ENCODE assay signal across 1 cellular context in the genomic region with DNA sequence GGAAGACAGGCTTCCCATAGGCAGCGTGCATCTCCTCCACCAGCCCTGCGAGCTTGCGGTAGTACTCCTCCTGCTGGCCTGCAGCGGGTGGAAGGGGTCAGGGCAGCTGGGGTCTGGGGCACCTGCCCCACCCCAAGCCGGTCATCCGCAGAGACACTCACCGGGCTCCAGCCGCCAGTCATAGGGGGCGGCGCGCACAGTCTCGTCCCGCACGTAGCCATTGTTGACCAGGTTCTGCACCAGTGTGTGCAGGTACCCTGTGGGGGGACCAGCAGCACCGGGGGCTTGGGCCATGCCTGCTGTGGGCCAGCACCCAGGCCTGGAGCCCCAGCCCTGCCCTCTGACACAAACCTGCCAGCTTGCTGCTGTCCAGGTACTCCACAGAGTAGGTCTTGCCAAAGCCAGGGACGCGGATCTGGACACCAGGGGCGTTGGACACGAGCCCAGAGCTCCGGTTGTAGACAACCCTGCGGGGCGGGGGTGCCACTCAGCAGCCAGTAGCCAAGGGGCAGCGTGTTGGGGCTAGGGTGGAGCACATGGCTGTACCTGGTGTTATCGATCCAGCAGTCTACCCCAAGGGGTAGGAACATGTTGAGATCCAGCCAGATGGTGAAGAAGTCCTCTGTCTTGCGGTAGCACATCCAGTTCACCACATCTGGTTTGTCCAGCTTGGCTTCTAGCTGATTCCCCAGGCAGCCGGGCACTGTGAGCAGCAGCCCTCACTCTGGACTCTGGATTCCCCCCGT.
TF ChIP-seq lines count a peak whose summit lies in the region.

No MANE protein-coding gene starts in this region.

TF ChIP-seq in HepG2, 621 proteins besides CTCF, POLR2A, EP300 and RAD21 (continued from another document):
- TF ChIP-seq AKAP8 (CRISPR knock-in tag; IDR thresholded peaks at IDR 0.05) (peak; percentile 50; the same call in 1 of the 2 replicates), SP5 (CRISPR knock-in tag; IDR thresholded peaks at IDR 0.05; ENCODE audit: borderline replicate concordance, low read depth) (no peak), HOXA9 (CRISPR knock-in tag; IDR thresholded peaks at IDR 0.05; ENCODE audit: borderline replicate concordance) (no peak), ELF1 (CRISPR knock-in tag; IDR thresholded peaks at IDR 0.05) (no peak), ZBTB38 (CRISPR knock-in tag; IDR thresholded peaks at IDR 0.05) (peak; percentile 94), ZNF780A (CRISPR knock-in tag; IDR thresholded peaks at IDR 0.05) (no peak), ZNF772 (CRISPR knock-in tag; IDR thresholded peaks at IDR 0.05) (no peak; the same call in 1 of the 2 replicates), ZNF329 (CRISPR knock-in tag; IDR thresholded peaks at IDR 0.05; ENCODE audit: low read depth) (peak; percentile 18; the same call in 1 of the 2 replicates), TRIM24 (CRISPR knock-in tag; IDR thresholded peaks at IDR 0.05) (no peak), ARHGAP35 (CRISPR knock-in tag; IDR thresholded peaks at IDR 0.05; ENCODE audit: borderline replicate concordance) (0 out of 2 replicates have a peak, but pooled peaks have one; percentile 18), KDM6A (CRISPR knock-in tag; IDR thresholded peaks at IDR 0.05; ENCODE audit: low read depth) (no peak), SALL2 (CRISPR knock-in tag; IDR thresholded peaks at IDR 0.05) (no peak), ZNF570 (CRISPR knock-in tag; IDR thresholded peaks at IDR 0.05; ENCODE audit: borderline replicate concordance) (no peak), ZNF501 (CRISPR knock-in tag; IDR thresholded peaks at IDR 0.05) (no peak), ZNF34 (CRISPR knock-in tag; IDR thresholded peaks at IDR 0.05; ENCODE audit: borderline replicate concordance) (0 out of 2 replicates have a peak, but pooled peaks have one; percentile 13), IKZF4 (CRISPR knock-in tag; IDR thresholded peaks at IDR 0.05; ENCODE audit: borderline replicate concordance, low read depth, not compliant biosample characterization) (peak; percentile 86)
- TF ChIP-seq, protein P1, sequence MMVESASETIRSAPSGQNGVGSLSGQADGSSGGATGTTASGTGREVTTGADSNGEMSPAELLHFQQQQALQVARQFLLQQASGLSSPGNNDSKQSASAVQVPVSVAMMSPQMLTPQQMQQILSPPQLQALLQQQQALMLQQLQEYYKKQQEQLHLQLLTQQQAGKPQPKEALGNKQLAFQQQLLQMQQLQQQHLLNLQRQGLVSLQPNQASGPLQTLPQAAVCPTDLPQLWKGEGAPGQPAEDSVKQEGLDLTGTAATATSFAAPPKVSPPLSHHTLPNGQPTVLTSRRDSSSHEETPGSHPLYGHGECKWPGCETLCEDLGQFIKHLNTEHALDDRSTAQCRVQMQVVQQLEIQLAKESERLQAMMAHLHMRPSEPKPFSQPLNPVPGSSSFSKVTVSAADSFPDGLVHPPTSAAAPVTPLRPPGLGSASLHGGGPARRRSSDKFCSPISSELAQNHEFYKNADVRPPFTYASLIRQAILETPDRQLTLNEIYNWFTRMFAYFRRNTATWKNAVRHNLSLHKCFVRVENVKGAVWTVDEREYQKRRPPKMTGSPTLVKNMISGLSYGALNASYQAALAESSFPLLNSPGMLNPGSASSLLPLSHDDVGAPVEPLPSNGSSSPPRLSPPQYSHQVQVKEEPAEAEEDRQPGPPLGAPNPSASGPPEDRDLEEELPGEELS (CRISPR knock-in tag; IDR thresholded peaks at IDR 0.05), result no peak
